Comparison of ENCODE assay signal across 22 cellular contexts in genomic region chr10:124037286-124037685, GRCh38. TPM values are rescaled to one million over a fixed set of nuclear protein-coding genes. Genes with fewer than 3 reads are reported as not detected.
"Had no signal": no experiment of that assay in that cellular context is flagged by ENCODE, and none has a peak within 500 bp of the region (broad histone marks: within the 10 kb centered on the region; RNA-seq: fewer than 3 reads in every experiment).

No MANE protein-coding gene starts in this region.

- H3K9me3 ChIP-seq: body of pancreas, prostate gland, right atrium auricular region, stomach, thoracic aorta had no signal

- H3K36me3 ChIP-seq: prostate gland, right atrium auricular region had no signal

- ATAC-seq: activated CD8-positive, alpha-beta memory T cell treated with anti-CD3 and anti-CD28 coated beads, Interleukin-2, amount 10 ng/mL, durations not matched to agents 7 days and 5 days; body of pancreas had no signal

- H3K27me3 ChIP-seq: body of pancreas, dorsolateral prefrontal cortex, right atrium auricular region, stomach had no signal

- H3K4me3 ChIP-seq: body of pancreas, dorsolateral prefrontal cortex, prostate gland, right atrium auricular region, skin epidermis, stomach, thoracic aorta had no signal

- H3K27ac ChIP-seq: epithelial cell of prostate, prostate gland, right atrium auricular region, thoracic aorta had no signal

- H3K4me1 ChIP-seq: body of pancreas, prostate gland had no signal

- DNase-seq: activated B cell treated with CpG ODN at 0.5 μM for 24 hours; activated CD4-positive, alpha-beta memory T cell treated with anti-CD3 and anti-CD28 coated beads, Interleukin-2, amount 10 ng/mL, durations not matched to agents 7 days and 5 days; activated CD4-positive, alpha-beta T cell treated with anti-CD3 and anti-CD28 coated beads for 4 hours; activated CD8-positive, alpha-beta memory T cell treated with anti-CD3 and anti-CD28 coated beads, Interleukin-2, amount 10 ng/mL, durations not matched to agents 7 days and 5 days; activated naive CD8-positive, alpha-beta T cell treated with anti-CD3 and anti-CD28 coated beads for 36 hours; amygdala; body of pancreas; dorsolateral prefrontal cortex; foreskin melanocyte; hypothalamus; islet precursor cell; midbrain; naive B cell; stimulated activated CD4-positive, alpha-beta T cell treated with anti-CD3 and anti-CD28 coated beads, Interleukin-15, amount 100 ng/mL, for 24 hours; stimulated activated CD4-positive, alpha-beta T cell treated with anti-CD3 and anti-CD28 coated beads, Interleukin-2, amount 100 ng/mL, for 48 hours; stomach had no signal

RNA-seq across cellular contexts. Expression of gene CHST15, which starts 56.1 kb away (rescaled TPM):
- total RNA-seq: T-helper 2 cell treated with Interferon-gamma antibody and Interleukin-4, amounts not matched to agents 100 ng/mL and 5 ng/mL, for 36 hours had no signal
